1 cellular context compared by ENCODE assay signal in genomic region chr11:63835156-63835540, GRCh38.
TF ChIP-seq lines count a peak whose summit lies in the region.

No MANE protein-coding gene starts in this region.

TF ChIP-seq in GM23338, 12 proteins besides CTCF, POLR2A, EP300 and RAD21 (continued from another document):
- TF ChIP-seq POLR2AphosphoS5 (IDR thresholded peaks at IDR 0.05; ENCODE audit: low read depth) = no peak
- no peak for TF ChIP-seq REST (IDR thresholded peaks at IDR 0.05; ENCODE audit: unreplicated experiment)
- no peak for TF ChIP-seq ETS1 (IDR thresholded peaks at IDR 0.05)
- TF ChIP-seq ZNF331 (CRISPR knock-in tag; IDR thresholded peaks at IDR 0.05; ENCODE audit: low read depth) = no peak
- no peak for TF ChIP-seq NANOG (IDR thresholded peaks at IDR 0.05; ENCODE audit: borderline replicate concordance)
- TF ChIP-seq EZH2phosphoT487 (IDR thresholded peaks at IDR 0.05; ENCODE audit: unreplicated experiment) = no peak
- TF ChIP-seq JUNB (IDR thresholded peaks at IDR 0.05; ENCODE audit: unreplicated experiment) = no peak
- no peak for TF ChIP-seq ZNF114 (CRISPR knock-in tag; IDR thresholded peaks at IDR 0.05)
- TF ChIP-seq CREB1 (CRISPR knock-in tag; IDR thresholded peaks at IDR 0.05; ENCODE audit: low read depth) = no peak
- TF ChIP-seq STAT1 (IDR thresholded peaks at IDR 0.05; ENCODE audit: unreplicated experiment) = no peak
